In genomic region chr14:100902295-100902694, GRCh38 we compare ENCODE assay signal across 15 cellular contexts. TPM values are rescaled to one million over a fixed set of nuclear protein-coding genes. Genes with fewer than 3 reads are reported as not detected.
DNase-seq lines count a peak whose midpoint lies in the region; ATAC-seq and TF ChIP-seq lines count a peak whose summit lies in the region.
"Had no signal": no experiment of that assay in that cellular context is flagged by ENCODE, and none has a peak within 500 bp of the region (broad histone marks: within the 10 kb centered on the region; RNA-seq: fewer than 3 reads in every experiment).

No MANE protein-coding gene starts in this region.

- H3K27me3 ChIP-seq in PC-3 (ENCODE audit: low read length) (peaks cover 8% of the 10 kb centered on the region; the same call in 1 of the 2 replicates), esophagus squamous epithelium (peaks cover 0 to 92% (median 0%) of the 10 kb centered on the region in 4 donors)

- POLR2A ChIA-PET in PC-3 (lab: Charles Lee; ENCODE audit: unreplicated experiment): no interaction called here

- H3K9me3 ChIP-seq in PC-3 (ENCODE audit: low read length) (no peaks in the 10 kb centered on the region), esophagus squamous epithelium (no peaks in the 10 kb centered on the region)

- DNase-seq in PC-3: peak; percentile 37
- peak; percentile 6 for DNase-seq in glomerular visceral epithelial cell (ENCODE audit: extremely low spot score)
- DNase-seq in esophagus squamous epithelium (lab: John Stamatoyannopoulos, UW): no peak
- DNase-seq in dedifferentiated amniotic fluid mesenchymal stem cell (ENCODE audit: extremely low spot score): no peak
- DNase-seq in HUDEP-2 (lab: John Stamatoyannopoulos, UW; ENCODE audit: unreplicated experiment in 76 of 76): no peak
- no peak for DNase-seq in HT-29 (ENCODE audit: low spot score)
- DNase-seq: activated CD8-positive, alpha-beta T cell treated with anti-CD3 and anti-CD28 coated beads for 36 hours; effector memory CD4-positive, alpha-beta T cell; NCI-H2171 treated with DMSO at 0.1 percent for 48 hours; stimulated activated CD4-positive, alpha-beta T cell treated with anti-CD3 and anti-CD28 coated beads, Interleukin-15, amount 100 ng/mL, for 24 hours; stimulated activated naive CD4-positive, alpha-beta T cell treated with Interleukin-2 at 50 U/mL for 16 hours had no signal

- intact Hi-C loops in PC-3 (cut with micrococcal nuclease) (loop anchor here (2.0 to 10.0 kb wide), 3 partner anchors 155 to 763 kb away; no protein-coding TSS in a partner anchor), esophagus squamous epithelium (cut with DNase I) (no loop called here)

- H3K4me2 ChIP-seq in PC-3 (ENCODE audit: low read length): no peak overlapping the region

- H3K36me3 ChIP-seq in PC-3 (ENCODE audit: low read depth, low read length) (no peaks in the 10 kb centered on the region), esophagus squamous epithelium (no peaks in the 10 kb centered on the region)

- no peaks in the 10 kb centered on the region for H3K79me2 ChIP-seq in PC-3 (ENCODE audit: low read length)

- peak; percentile 28 for TF ChIP-seq CTCF in 22Rv1 (IDR thresholded peaks at IDR 0.05)
- TF ChIP-seq CTCF in GM12873 (IDR thresholded peaks at IDR 0.05; ENCODE audit: insufficient read depth, low read depth, low read length, missing control alignments): peak; percentile 21
- peak; percentile 66 for TF ChIP-seq CTCF in PC-3 (conservative IDR thresholded peaks at IDR 0.05; ENCODE audit: low read depth, low read length)
- TF ChIP-seq CTCF in esophagus squamous epithelium (IDR thresholded peaks at IDR 0.05): peak in 1 of 6 experiments; percentile 23

- H3K27ac ChIP-seq in 22Rv1 (no peak overlapping the region), PC-3 (ENCODE audit: low read length) (no peak overlapping the region), esophagus squamous epithelium (no peak overlapping the region)

- ATAC-seq in PC-3: peak; percentile 39; the same call in 1 of the 2 replicates
- ATAC-seq: activated CD8-positive, alpha-beta T cell treated with anti-CD3 and anti-CD28 coated beads for 36 hours had no signal

- H2AFZ ChIP-seq in PC-3 (ENCODE audit: low read length): no peak overlapping the region

- no peaks in the 10 kb centered on the region for H3F3A ChIP-seq in PC-3 (ENCODE audit: low read length, unreplicated experiment)

- H3K4me1 ChIP-seq in PC-3 (ENCODE audit: insufficient read depth, low read length): peaks cover 8% of the 10 kb centered on the region
- H3K4me1 ChIP-seq in esophagus squamous epithelium: peaks cover 0 to 19% (median 0%) of the 10 kb centered on the region in 3 donors

- no peak for TF ChIP-seq POLR2A in esophagus squamous epithelium (IDR thresholded peaks at IDR 0.05)

- H3K9ac ChIP-seq in PC-3 (ENCODE audit: low read length): no peak overlapping the region

- no TSS peak for BruUV-seq in PC-3 (replicated peaks; lab: Mats Ljungman, UMichigan)

- no peaks in the 10 kb centered on the region for H3K9me2 ChIP-seq in PC-3 (replicated peaks; ENCODE audit: low read length)

- CTCF ChIA-PET in PC-3 (lab: Charles Lee): no interaction called here

- WGBS in esophagus squamous epithelium, 2 donors: 58 to 77% methylated on average over 3 to 4 of the region's 7 CpGs

- H4K20me1 ChIP-seq in PC-3 (ENCODE audit: low read length): no peaks in the 10 kb centered on the region

- H3K4me3 ChIP-seq in PC-3 (ENCODE audit: low read length) (no peak overlapping the region), esophagus squamous epithelium (no peak overlapping the region)

RNA-seq across cellular contexts. Expression of gene RTL1, which starts 1.2 kb away (rescaled TPM):
- total RNA-seq in PC-3 (2014; rRNA removed): not detected in 2 replicates
- total RNA-seq in esophagus squamous epithelium: not detected
- total RNA-seq in HT-29 (2014; rRNA removed; shearing (Covaris generic)): not detected in 2 replicates
- total RNA-seq: activated CD8-positive, alpha-beta T cell treated with anti-CD3 and anti-CD28 coated beads for 36 hours; CD4-positive, alpha-beta memory T cell; myocyte had no signal

Comparison
In these comparisons a context has a peak if more than half of its experiments do, and no peak if none do; other contexts are left out.
1. DNase-seq: peak in PC-3 (single experiment) and glomerular visceral epithelial cell (single experiment); none in esophagus squamous epithelium (single experiment), dedifferentiated amniotic fluid mesenchymal stem cell (single experiment), HUDEP-2 (0 of 76) and HT-29 (single experiment).